21 cellular contexts compared by ENCODE assay signal in the genomic region with DNA sequence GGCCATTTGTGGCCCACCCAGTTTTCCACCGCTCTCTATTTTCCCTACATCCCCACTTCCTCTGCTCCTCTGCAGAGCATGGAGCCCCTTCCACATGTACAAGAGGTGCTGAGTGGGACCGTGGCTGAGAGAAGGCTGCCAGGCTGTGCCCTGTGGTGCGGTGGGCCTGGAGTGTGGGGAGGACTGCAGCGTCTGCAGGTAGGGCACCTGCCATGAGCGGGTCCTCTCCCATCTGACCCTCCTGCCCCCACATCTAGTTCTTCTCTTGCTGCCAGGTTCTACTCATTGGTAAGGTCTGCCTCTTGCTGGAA.
"Had no signal": no experiment of that assay in that cellular context is flagged by ENCODE, and none has a peak within 500 bp of the region (broad histone marks: within the 10 kb centered on the region; RNA-seq: fewer than 3 reads in every experiment).

No MANE protein-coding gene starts in this region.

- ATAC-seq: activated CD8-positive, alpha-beta T cell treated with anti-CD3 and anti-CD28 coated beads for 36 hours; activated T-cell treated with anti-CD3 and anti-CD28 coated beads, Interleukin-2, amount 50 U/mL, for 4 hours; heart right ventricle; naive thymus-derived CD4-positive, alpha-beta T cell; T-cell; upper lobe of right lung; WTC11 had no signal

- H3K9me3 Mint-ChIP-seq: activated CD8-positive, alpha-beta T cell treated with anti-CD3 and anti-CD28 coated beads for 36 hours; activated T-cell treated with anti-CD3 and anti-CD28 coated beads, Interleukin-2, amount 50 U/mL, for 4 hours; naive thymus-derived CD4-positive, alpha-beta T cell; T-cell; WTC11 had no signal

- H3K36me3 ChIP-seq: esophagus squamous epithelium, heart right ventricle, left ventricle myocardium inferior, neutrophil, stomach, upper lobe of right lung had no signal

- H3K27ac Mint-ChIP-seq: activated CD8-positive, alpha-beta T cell treated with anti-CD3 and anti-CD28 coated beads for 36 hours; naive thymus-derived CD4-positive, alpha-beta T cell; T-cell; WTC11 had no signal

- H3K27ac ChIP-seq: esophagus squamous epithelium, heart right ventricle, left ventricle myocardium inferior, neutrophil, SK-N-MC, skin epidermis, stomach, upper lobe of right lung had no signal

- H3K4me1 Mint-ChIP-seq: naive thymus-derived CD4-positive, alpha-beta T cell; T-cell; WTC11 had no signal

- H3K36me3 Mint-ChIP-seq: naive thymus-derived CD4-positive, alpha-beta T cell; T-cell; WTC11 had no signal

- H3K4me1 ChIP-seq: heart right ventricle, left ventricle myocardium inferior, stomach, upper lobe of right lung had no signal

- DNase-seq: activated CD4-positive, alpha-beta T cell treated with anti-CD3 and anti-CD28 coated beads for 4 hours; activated CD8-positive, alpha-beta T cell treated with anti-CD3 and anti-CD28 coated beads for 36 hours; activated effector memory CD4-positive, alpha-beta T cell treated with Interleukin-2 at 50 U/mL for 16 hours; activated naive CD4-positive, alpha-beta T cell treated with anti-CD3 and anti-CD28 coated beads, Interleukin-2, amount 50 U/mL, for 16 hours; activated T-cell treated with anti-CD3 and anti-CD28 coated beads, Interleukin-2, amount 50 U/mL, for 4 hours; dermis blood vessel endothelial cell; effector memory CD4-positive, alpha-beta T cell; esophagus squamous epithelium; left ventricle myocardium inferior; mesenchymal stem cell; naive thymus-derived CD4-positive, alpha-beta T cell; stimulated activated CD4-positive, alpha-beta T cell treated with anti-CD3 and anti-CD28 coated beads, Interleukin-15, amount 100 ng/mL, for 24 hours; stimulated activated CD4-positive, alpha-beta T cell treated with anti-CD3 and anti-CD28 coated beads, Interleukin-2, amount 100 ng/mL, for 48 hours; stomach; T-cell had no signal

- H3K4me3 ChIP-seq: esophagus squamous epithelium, heart right ventricle, left ventricle myocardium inferior, SK-N-MC, skin epidermis, stomach, upper lobe of right lung had no signal

- H3K9me3 ChIP-seq: esophagus squamous epithelium, heart right ventricle, left ventricle myocardium inferior, neutrophil, stomach, upper lobe of right lung had no signal

- H3K4me3 Mint-ChIP-seq: activated CD8-positive, alpha-beta T cell treated with anti-CD3 and anti-CD28 coated beads for 36 hours; activated T-cell treated with anti-CD3 and anti-CD28 coated beads, Interleukin-2, amount 50 U/mL, for 4 hours; naive thymus-derived CD4-positive, alpha-beta T cell; T-cell; WTC11 had no signal

- H3K27me3 ChIP-seq: neutrophil, upper lobe of right lung had no signal
